In genomic region chr9:95264954-95265615, GRCh38 we compare ENCODE assay signal across 8 cellular contexts. TPM values are rescaled to one million over a fixed set of nuclear protein-coding genes. Genes with fewer than 3 reads are reported as not detected.
A peak's percentile ranks its signal among the peaks of the same experiment; 100 is the strongest.
DNase-seq lines count a peak whose midpoint lies in the region; ATAC-seq and TF ChIP-seq lines count a peak whose summit lies in the region.
"Had no signal": no experiment of that assay in that cellular context is flagged by ENCODE, and none has a peak within 500 bp of the region (broad histone marks: within the 10 kb centered on the region; RNA-seq: fewer than 3 reads in every experiment).

No MANE protein-coding gene starts in this region.

- no peak overlapping the region for H3K27ac ChIP-seq in psoas muscle

- intact Hi-C loops in psoas muscle (cut with DNase I): no loop called here
- intact Hi-C loops in lower leg skin (cut with DNase I; ENCODE audit: low total_unique reads): no loop called here

- WGBS in psoas muscle, 3 donors: 75 to 84% (median 81%) methylated on average over 5 of the region's 5 CpGs
- 78% methylated on average over 5 of the region's 5 CpGs for WGBS in lower leg skin, 2 donors

- TF ChIP-seq CTCF in GM10248 (IDR thresholded peaks at IDR 0.05; ENCODE audit: control extremely low read depth, extremely low read depth, low read depth, missing control alignments) (peak; percentile 3), epithelial cell of proximal tubule (conservative IDR thresholded peaks at IDR 0.05; ENCODE audit: low read depth, low read length) (peak; percentile 63), psoas muscle (IDR thresholded peaks at IDR 0.05) (peak; percentile 13), lower leg skin (IDR thresholded peaks at IDR 0.05) (no peak)

- ATAC-seq in psoas muscle (no peak), GM19395 (IDR thresholded peaks at IDR 0.05; ENCODE audit: unreplicated experiment) (no peak), GM21381 (IDR thresholded peaks at IDR 0.05; ENCODE audit: unreplicated experiment) (no peak)

- no peak for DNase-seq in GM10248 (ENCODE audit: extremely low spot score)
- DNase-seq in OCI-M1 (lab: John Stamatoyannopoulos, UW): peak; percentile 43
- DNase-seq in epithelial cell of proximal tubule (ENCODE audit: low read depth): no peak
- no peak for DNase-seq in psoas muscle
- no peak for DNase-seq in lower leg skin (ENCODE audit: low spot score in 2 of 2)
- DNase-seq: MG63 had no signal

- no peaks in the 10 kb centered on the region for H3K4me1 ChIP-seq in psoas muscle

- H3K4me3 ChIP-seq in epithelial cell of proximal tubule (ENCODE audit: low read depth, low read length) (no peak overlapping the region), psoas muscle (no peak overlapping the region), lower leg skin (ENCODE audit: low read depth, poor library complexity, severe bottlenecking) (no peak overlapping the region)
- H3K4me3 ChIP-seq: MG63 had no signal

- no peaks in the 10 kb centered on the region for H3K9me3 ChIP-seq in psoas muscle
- H3K9me3 ChIP-seq: MG63 had no signal

- no peaks in the 10 kb centered on the region for H3K36me3 ChIP-seq in psoas muscle (ENCODE audit: insufficient read depth in 1 of 2, low read depth in 1 of 2)
- H3K36me3 ChIP-seq: MG63 had no signal

- no peaks in the 10 kb centered on the region for H3K27me3 ChIP-seq in psoas muscle (ENCODE audit: insufficient read depth in 3 of 3, low read length in 2 of 3)
- H3K27me3 ChIP-seq: MG63 had no signal

- TF ChIP-seq POLR2A in lower leg skin (IDR thresholded peaks at IDR 0.05): no peak

- CTCF ChIA-PET in GM10248 (lab: Yijun Ruan, JAX): interaction anchor here (1.2 to 1.9 kb wide), 4 partner anchors 8 to 348 kb away, joined by 3 to 4 read pairs (median 4); no protein-coding TSS in a partner anchor

- POLR2A ChIA-PET in GM10248 (lab: Yijun Ruan, JAX): no interaction called here

RNA-seq across cellular contexts. Expression of gene FANCC, which starts 52.4 kb away (rescaled TPM):
- total RNA-seq in epithelial cell of proximal tubule (5.6 and 9.4 TPM in 2 replicates), psoas muscle (1 to 10 TPM; 2.1 to 5.2 (median 4.2) TPM), lower leg skin (10 to 100 TPM in 1 of 4 donors, 1 to 10 TPM in 3; 6.7 to 10.2 (median 8.1) TPM)
- polyA plus RNA-seq in psoas muscle: 1 to 10 TPM; 2.2 to 3.6 (median 2.4) TPM

Comparison
In these comparisons a context has a peak if more than half of its experiments do, and no peak if none do; other contexts are left out.
1. CTCF ChIP-seq: peak in GM10248 (single experiment), epithelial cell of proximal tubule (single experiment) and psoas muscle (single experiment); none in lower leg skin (0 of 3).